ENCODE assay signal across 11 cellular contexts in genomic region chr10:75771606-75772005, GRCh38.
DNase-seq lines count a peak whose midpoint lies in the region; ATAC-seq and TF ChIP-seq lines count a peak whose summit lies in the region.
"Had no signal": no experiment of that assay in that cellular context is flagged by ENCODE, and none has a peak within 500 bp of the region (broad histone marks: within the 10 kb centered on the region; RNA-seq: fewer than 3 reads in every experiment).

No MANE protein-coding gene starts in this region.

- H3K79me2 ChIP-seq in OCI-LY3 (ENCODE audit: low read length) (no peaks in the 10 kb centered on the region), hepatocyte (no peaks in the 10 kb centered on the region)

- 0 out of 2 replicates have a peak overlapping the region, but pooled peaks have one; percentile 71 for H3K4me2 ChIP-seq in OCI-LY3 (ENCODE audit: low read length)
- peak overlapping the region; percentile 60 for H3K4me2 ChIP-seq in hepatocyte

- H3K27me3 Mint-ChIP-seq in activated T-cell treated with anti-CD3 and anti-CD28 coated beads, Interleukin-2, amount 50 U/mL, for 24 hours: peaks cover 4% of the 10 kb centered on the region
- H3K27me3 Mint-ChIP-seq in stimulated activated naive B cell treated with anti-CD40 and anti-IgM and Interleukin-4, amounts not matched to agents 10 μg/mL and 1 μg/mL and 100 μg/mL, for 72 hours: no peaks in the 10 kb centered on the region

- no peaks in the 10 kb centered on the region for H3K9me2 ChIP-seq in hepatocyte (replicated peaks; ENCODE audit: insufficient read depth)

- H3K9ac ChIP-seq in OCI-LY3 (ENCODE audit: low read length): no peak overlapping the region

- H3K27ac ChIP-seq in OCI-LY3 (ENCODE audit: low read length): no peak overlapping the region
- H3K27ac ChIP-seq in hepatocyte: no peak overlapping the region
- H3K27ac ChIP-seq: foreskin keratinocyte had no signal

- H3K9me3 Mint-ChIP-seq in activated T-cell treated with anti-CD3 and anti-CD28 coated beads, Interleukin-2, amount 50 U/mL, for 24 hours: no peaks in the 10 kb centered on the region
- peaks cover 0 to 2% of the 10 kb centered on the region in 2 donors for H3K9me3 Mint-ChIP-seq in stimulated activated naive B cell treated with anti-CD40 and anti-IgM and Interleukin-4, amounts not matched to agents 10 μg/mL and 1 μg/mL and 100 μg/mL, for 72 hours

- H3K36me3 ChIP-seq in OCI-LY3 (replicated peaks; ENCODE audit: low read depth, low read length) (no peaks in the 10 kb centered on the region), hepatocyte (replicated peaks; ENCODE audit: insufficient read depth, low read depth) (no peaks in the 10 kb centered on the region)
- H3K36me3 ChIP-seq: colonic mucosa had no signal

- H3K9me3 ChIP-seq in OCI-LY3 (ENCODE audit: insufficient read depth, low read length) (no peaks in the 10 kb centered on the region), hepatocyte (ENCODE audit: low read depth) (no peaks in the 10 kb centered on the region)
- H3K9me3 ChIP-seq: colonic mucosa had no signal

- H3K4me3 ChIP-seq in OCI-LY3 (ENCODE audit: low read length): no peak overlapping the region
- H3K4me3 ChIP-seq in hepatocyte: no peak overlapping the region
- H3K4me3 ChIP-seq: colonic mucosa had no signal

- WGBS in hepatocyte (ENCODE audit: low lambda C conversion rate, missing lambda C conversion rate): 67% methylated on average over 1 of the region's 1 CpG

- H4K20me1 ChIP-seq in OCI-LY3 (ENCODE audit: insufficient read depth, low read length): no peaks in the 10 kb centered on the region
- H4K20me1 ChIP-seq in hepatocyte (ENCODE audit: insufficient read depth, poor library complexity, severe bottlenecking): no peaks in the 10 kb centered on the region

- no peaks in the 10 kb centered on the region for H3K27me3 ChIP-seq in OCI-LY3 (ENCODE audit: low read depth, low read length)
- no peaks in the 10 kb centered on the region for H3K27me3 ChIP-seq in hepatocyte
- H3K27me3 ChIP-seq: colonic mucosa, foreskin keratinocyte had no signal

- ATAC-seq in stimulated activated naive B cell treated with anti-CD40 and anti-IgM and Interleukin-4, amounts not matched to agents 10 μg/mL and 1 μg/mL and 100 μg/mL, for 72 hours (replicated peaks): no peak
- no peak for ATAC-seq in HG02852 (IDR thresholded peaks at IDR 0.05; ENCODE audit: unreplicated experiment)
- ATAC-seq: foreskin keratinocyte had no signal

- H3K4me3 Mint-ChIP-seq in activated T-cell treated with anti-CD3 and anti-CD28 coated beads, Interleukin-2, amount 50 U/mL, for 24 hours: peak overlapping the region; percentile 8
- peak overlapping the region; percentile 47 to 67 for H3K4me3 Mint-ChIP-seq in stimulated activated naive B cell treated with anti-CD40 and anti-IgM and Interleukin-4, amounts not matched to agents 10 μg/mL and 1 μg/mL and 100 μg/mL, for 72 hours

- H2AFZ ChIP-seq in OCI-LY3 (ENCODE audit: low read depth, low read length) (no peak overlapping the region), hepatocyte (no peak overlapping the region)

- H3K4me1 ChIP-seq in OCI-LY3 (ENCODE audit: low read length) (peaks cover 5% of the 10 kb centered on the region; the same call in 1 of the 2 replicates), hepatocyte (ENCODE audit: insufficient read depth) (peaks cover 20% of the 10 kb centered on the region)
- H3K4me1 ChIP-seq: colonic mucosa, foreskin keratinocyte had no signal

- no peaks in the 10 kb centered on the region for H3K36me3 Mint-ChIP-seq in activated T-cell treated with anti-CD3 and anti-CD28 coated beads, Interleukin-2, amount 50 U/mL, for 24 hours (ENCODE audit: low read depth)
- no peaks in the 10 kb centered on the region for H3K36me3 Mint-ChIP-seq in stimulated activated naive B cell treated with anti-CD40 and anti-IgM and Interleukin-4, amounts not matched to agents 10 μg/mL and 1 μg/mL and 100 μg/mL, for 72 hours

- peaks cover 26% of the 10 kb centered on the region for H3K4me1 Mint-ChIP-seq in activated T-cell treated with anti-CD3 and anti-CD28 coated beads, Interleukin-2, amount 50 U/mL, for 24 hours (ENCODE audit: low read depth)
- H3K4me1 Mint-ChIP-seq in stimulated activated naive B cell treated with anti-CD40 and anti-IgM and Interleukin-4, amounts not matched to agents 10 μg/mL and 1 μg/mL and 100 μg/mL, for 72 hours: peaks cover 4 to 16% of the 10 kb centered on the region in 2 donors

- TF ChIP-seq CTCF in OCI-LY3 (IDR thresholded peaks at IDR 0.05; ENCODE audit: low read depth, low read length): no peak
- TF ChIP-seq CTCF in hepatocyte (IDR thresholded peaks at IDR 0.05; ENCODE audit: poor library complexity): no peak

- DNase-seq in activated T-cell treated with anti-CD3 and anti-CD28 coated beads, Interleukin-2, amount 50 U/mL, for 24 hours: no peak
- DNase-seq in activated T-cell treated with anti-CD3 and anti-CD28 coated beads for 4 hours (no peak), hepatocyte (ENCODE audit: low spot score) (no peak), HT-29 (ENCODE audit: low spot score) (no peak)
- no peak for DNase-seq in stimulated activated naive B cell treated with anti-CD40 and anti-IgM and Interleukin-4, amounts not matched to agents 10 μg/mL and 1 μg/mL and 100 μg/mL, for 72 hours
- no peak for DNase-seq in activated effector memory CD4-positive, alpha-beta T cell treated with anti-CD3 and anti-CD28 coated beads, Interleukin-2, amount 50 U/mL, for 16 hours
- DNase-seq: colonic mucosa; foreskin keratinocyte; stimulated activated CD4-positive, alpha-beta T cell treated with anti-CD3 and anti-CD28 coated beads, Interleukin-4, amount 100 ng/mL, for 24 hours had no signal

- H3K27ac Mint-ChIP-seq in activated T-cell treated with anti-CD3 and anti-CD28 coated beads, Interleukin-2, amount 50 U/mL, for 24 hours: no peak overlapping the region
- no peak overlapping the region for H3K27ac Mint-ChIP-seq in stimulated activated naive B cell treated with anti-CD40 and anti-IgM and Interleukin-4, amounts not matched to agents 10 μg/mL and 1 μg/mL and 100 μg/mL, for 72 hours
